In the genomic region with DNA sequence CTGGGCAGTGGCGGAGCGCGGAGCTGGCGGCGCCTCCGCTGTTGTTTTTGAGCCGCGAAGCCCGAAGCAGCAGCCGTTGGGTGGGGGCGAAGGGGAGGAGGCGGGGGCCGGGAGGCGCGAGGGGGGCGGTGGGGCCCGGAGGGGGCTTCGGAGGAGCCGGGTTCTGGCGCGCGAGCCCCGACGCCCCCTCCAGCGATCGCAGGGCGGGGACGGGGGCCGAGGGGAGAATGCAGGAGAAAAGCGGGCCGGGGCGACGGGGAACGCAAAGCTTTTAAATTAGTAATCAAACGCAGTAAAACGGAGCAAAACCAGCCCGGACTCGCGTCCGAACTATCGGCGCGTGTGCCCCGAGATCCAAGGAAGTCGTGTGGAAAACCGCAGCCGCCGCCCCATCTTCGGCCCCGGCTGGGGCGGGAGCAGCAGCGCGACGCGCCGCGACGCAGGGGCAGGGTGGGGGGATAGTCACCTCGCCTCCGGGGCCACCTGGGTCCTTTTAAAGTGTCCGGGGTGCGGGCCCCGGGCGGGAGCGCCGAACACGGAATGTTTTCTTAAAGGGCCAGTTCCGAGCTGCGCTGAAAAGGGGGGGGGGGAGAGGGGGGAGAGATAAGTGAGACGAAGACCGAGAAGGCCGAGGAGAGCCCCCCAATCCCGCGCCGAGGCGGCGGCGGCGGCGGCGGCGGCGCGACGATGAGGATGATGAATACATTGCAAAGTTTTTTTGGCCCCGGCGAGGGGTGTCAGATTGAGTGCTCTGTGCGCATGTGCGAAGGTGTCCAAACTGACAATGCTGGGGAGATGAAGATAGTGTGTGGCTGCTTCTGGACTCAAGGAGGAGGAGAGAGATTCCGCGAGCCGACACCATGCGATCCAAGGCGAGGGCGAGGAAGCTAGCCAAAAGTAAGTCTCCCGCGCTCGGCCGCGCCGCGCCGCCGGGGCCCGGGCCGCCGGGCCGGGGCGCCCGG, we compare ENCODE assay signal across 8 cellular contexts. TPM values are rescaled to one million over a fixed set of nuclear protein-coding genes. Genes with fewer than 3 reads are reported as not detected.
A peak's percentile ranks its signal among the peaks of the same experiment; 100 is the strongest.
DNase-seq lines count a peak whose midpoint lies in the region; ATAC-seq and TF ChIP-seq lines count a peak whose summit lies in the region.

Gene PRDM16, plus strand, starts transcription at position 804 of the 962 bp plus-strand sequence. Its CDS starts 57 bp downstream, at position 861.

- peak; percentile 83 for DNase-seq in AG08396 (ENCODE audit: low spot score)
- DNase-seq in IMR-90: peak; percentile 3
- peak; percentile 59 for DNase-seq in astrocyte of the spinal cord (ENCODE audit: low read depth, low spot score)
- DNase-seq in stimulated activated CD4-positive, alpha-beta T cell treated with anti-CD3 and anti-CD28 coated beads, Interleukin-12 subunit alpha, Interleukin-12 subunit beta, amount 100 ng/mL, for 24 hours (ENCODE audit: low read depth in 2 of 2): peak; percentile 6 to 26
- DNase-seq in COLO829 (ENCODE audit: low spot score): no peak
- no peak for DNase-seq in KBM-7

- no peak within 1 kb of the TSS for H3K56ac ChIP-seq in IMR-90 (ENCODE audit: extremely low read depth, insufficient read depth, low read length)

- peak within 1 kb of the TSS; percentile 75; the same call in 1 of the 2 replicates for H3K4me2 ChIP-seq in IMR-90 (ENCODE audit: low read depth, low read length)

- BruUV-seq in IMR-90 (replicated peaks; lab: Mats Ljungman, UMichigan): no TSS peak

- no peak within 1 kb of the TSS for H3K4ac ChIP-seq in IMR-90 (ENCODE audit: low read depth, low read length)

- no peak for TF ChIP-seq POLR2A in IMR-90 (IDR thresholded peaks at IDR 0.05; ENCODE audit: low read depth, low read length)

- H3K27ac ChIP-seq in IMR-90 (ENCODE audit: insufficient read depth, low read length) (no peak within 1 kb of the TSS), iPS-20b (ENCODE audit: low read length) (no peak within 1 kb of the TSS)

- no peak within 1 kb of the TSS for H2BK20ac ChIP-seq in IMR-90 (ENCODE audit: low read depth, low read length)

- H3K36me3 ChIP-seq in IMR-90 (ENCODE audit: control insufficient read depth, insufficient read depth, low read length) (no peaks in the 10 kb centered on the region), iPS-20b (ENCODE audit: insufficient read depth, low read depth, low read length) (no peaks in the 10 kb centered on the region)

- no peak within 1 kb of the TSS for H2BK5ac ChIP-seq in IMR-90 (ENCODE audit: low read depth, low read length, poor library complexity, severe bottlenecking)

- CTCF ChIA-PET in IMR-90 (lab: Yijun Ruan, JAX): no interaction called here

- no peak within 1 kb of the TSS for H2AK5ac ChIP-seq in IMR-90 (ENCODE audit: low read depth, low read length)

- H4K20me1 ChIP-seq in IMR-90 (ENCODE audit: insufficient read depth, low read length): no peaks in the 10 kb centered on the region

- peaks cover 2% of the 10 kb centered on the region; the same call in 1 of the 2 replicates for H3K4me1 ChIP-seq in IMR-90 (ENCODE audit: control insufficient read depth, insufficient read depth, low read length)
- peaks cover 9% of the 10 kb centered on the region; the same call in 1 of the 2 replicates for H3K4me1 ChIP-seq in iPS-20b (ENCODE audit: insufficient read depth, low read length)

- H2BK120ac ChIP-seq in IMR-90 (ENCODE audit: low read depth, low read length): no peak within 1 kb of the TSS

- no peaks in the 10 kb centered on the region for H3K79me1 ChIP-seq in IMR-90 (ENCODE audit: low read depth in 1 of 2, low read length in 2 of 2)

- no peak within 1 kb of the TSS for H3K9ac ChIP-seq in IMR-90 (ENCODE audit: low read depth, low read length)
- no peak within 1 kb of the TSS for H3K9ac ChIP-seq in iPS-20b (ENCODE audit: low read depth, low read length)

- H3K14ac ChIP-seq in IMR-90 (replicated peaks; ENCODE audit: low read depth, low read length): no peak within 1 kb of the TSS

- dilution Hi-C loops in IMR-90 (cut with HindIII; ENCODE audit: low sequenced_read_pairs, unreplicated experiment): no loop called here

- H4K5ac ChIP-seq in IMR-90 (ENCODE audit: low read depth, low read length): no peak within 1 kb of the TSS

- H2AFZ ChIP-seq in IMR-90 (replicated peaks; ENCODE audit: low read length, poor library complexity): peak within 1 kb of the TSS; percentile 74

- H3K27me3 ChIP-seq in IMR-90 (ENCODE audit: control insufficient read depth, insufficient read depth, low read length): peaks cover 78% of the 10 kb centered on the region
- H3K27me3 ChIP-seq in iPS-20b (ENCODE audit: insufficient read depth, low read length): peaks cover 95% of the 10 kb centered on the region

- H2AK9ac ChIP-seq in IMR-90 (replicated peaks; ENCODE audit: low read depth, low read length, poor library complexity): no peak within 1 kb of the TSS

- POLR2A ChIA-PET in IMR-90 (lab: Charles Lee; ENCODE audit: unreplicated experiment): no interaction called here

- no peaks in the 10 kb centered on the region for H3K9me1 ChIP-seq in IMR-90 (ENCODE audit: insufficient read depth, low read length)

- H3K4me3 ChIP-seq in IMR-90 (ENCODE audit: insufficient read depth, low read depth, low read length) (peak within 1 kb of the TSS; percentile 48), astrocyte of the spinal cord (ENCODE audit: low read depth, low read length) (peak within 1 kb of the TSS; percentile 46), iPS-20b (ENCODE audit: low read length) (peak within 1 kb of the TSS; percentile 56; the same call in 1 of the 2 replicates)

- TF ChIP-seq RAD21 in IMR-90 (IDR thresholded peaks at IDR 0.05; ENCODE audit: low read length): no peak

- no peak within 1 kb of the TSS for H3K18ac ChIP-seq in IMR-90 (ENCODE audit: low read depth, low read length)

- intact Hi-C loops in IMR-90 (cut with micrococcal nuclease): loop anchor here (1.0 to 10.0 kb wide), 2 partner anchors 246 to 356 kb away; no protein-coding TSS in a partner anchor

- H4K8ac ChIP-seq in IMR-90 (ENCODE audit: low read depth in 2 of 2, low read length in 2 of 2): no peak within 1 kb of the TSS

- no peak within 1 kb of the TSS for H4K91ac ChIP-seq in IMR-90 (ENCODE audit: insufficient read depth, low read depth, low read length)

- H2BK15ac ChIP-seq in IMR-90 (ENCODE audit: low read depth, low read length): no peak within 1 kb of the TSS

- H3K9me3 ChIP-seq in IMR-90 (ENCODE audit: control insufficient read depth, insufficient read depth, low read length) (no peaks in the 10 kb centered on the region), iPS-20b (ENCODE audit: insufficient read depth, low read depth, low read length) (no peaks in the 10 kb centered on the region; the same call in 1 of the 2 replicates)

- 2% methylated on average over 46 of the region's 110 CpGs; no CpG with 5 or more reads in 1 of the 2 experiments for WGBS in IMR-90 (ENCODE audit: extremely low coverage in 2 of 2, insufficient read length in 1 of 2), 2 experiments

- no peak for TF ChIP-seq CTCF in IMR-90 (conservative IDR thresholded peaks at IDR 0.05; ENCODE audit: low read depth, low read length)
- TF ChIP-seq CTCF in astrocyte of the spinal cord (IDR thresholded peaks at IDR 0.05; ENCODE audit: low read depth, low read length): no peak

- H3K23ac ChIP-seq in IMR-90 (ENCODE audit: low read depth, low read length): no peak within 1 kb of the TSS

- in situ Hi-C loops in IMR-90 (cut with MboI; ENCODE audit: low sequenced_read_pairs): loop anchor here (25.0 kb wide), 1 partner anchor 631 kb away; no protein-coding TSS in a partner anchor
- in situ Hi-C loops in astrocyte of the spinal cord (cut with HindIII; ENCODE audit: low sequenced_read_pairs): loop anchor here (25.0 kb wide), 1 partner anchor 344 kb away; no protein-coding TSS in a partner anchor
- in situ Hi-C loops in KBM-7 (cut with MboI; ENCODE audit: low pct_unique_long_range_greater_than_20kb, low sequenced_read_pairs): no loop called here

- peak; percentile 8; the same call in 1 of the 2 replicates for ATAC-seq in IMR-90 (ENCODE audit: low read depth)
- no peak for ATAC-seq in activated CD4-positive, CD25-positive, alpha-beta regulatory T cell treated with anti-CD3 and anti-CD28 coated beads, Interleukin-2, amount 50 U/mL, for 24 hours

TF ChIP-seq in IMR-90, 13 proteins besides CTCF, POLR2A, EP300 and RAD21 (continues in another document):
- TF ChIP-seq MAFK (IDR thresholded peaks at IDR 0.05; ENCODE audit: low read depth, low read length) (no peak), FOS (IDR thresholded peaks at IDR 0.05; ENCODE audit: low read depth, low read length) (no peak), CEBPB (IDR thresholded peaks at IDR 0.05; ENCODE audit: low read depth, low read length) (no peak), BHLHE40 (IDR thresholded peaks at IDR 0.05; ENCODE audit: low read depth, low read length) (no peak), MAZ (IDR thresholded peaks at IDR 0.05; ENCODE audit: borderline replicate concordance, low read depth, low read length) (no peak), RCOR1 (IDR thresholded peaks at IDR 0.05; ENCODE audit: insufficient replicate concordance, low read length) (no peak), NFE2L2 (IDR thresholded peaks at IDR 0.05; ENCODE audit: low read depth, low read length) (no peak), ELK1 (IDR thresholded peaks at IDR 0.05; ENCODE audit: borderline replicate concordance, low read depth, low read length) (no peak), MXI1 (IDR thresholded peaks at IDR 0.05; ENCODE audit: borderline replicate concordance, low read depth, low read length) (no peak), RFX5 (IDR thresholded peaks at IDR 0.05; ENCODE audit: low read depth, low read length) (no peak), CHD1 (IDR thresholded peaks at IDR 0.05; ENCODE audit: low read depth, low read length) (no peak)
- TF ChIP-seq, protein P1, sequence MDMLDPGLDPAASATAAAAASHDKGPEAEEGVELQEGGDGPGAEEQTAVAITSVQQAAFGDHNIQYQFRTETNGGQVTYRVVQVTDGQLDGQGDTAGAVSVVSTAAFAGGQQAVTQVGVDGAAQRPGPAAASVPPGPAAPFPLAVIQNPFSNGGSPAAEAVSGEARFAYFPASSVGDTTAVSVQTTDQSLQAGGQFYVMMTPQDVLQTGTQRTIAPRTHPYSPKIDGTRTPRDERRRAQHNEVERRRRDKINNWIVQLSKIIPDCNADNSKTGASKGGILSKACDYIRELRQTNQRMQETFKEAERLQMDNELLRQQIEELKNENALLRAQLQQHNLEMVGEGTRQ (IDR thresholded peaks at IDR 0.05; ENCODE audit: low read depth, low read length): no peak

RNA-seq across cellular contexts. Expression of gene PRDM16, which starts in this region (rescaled TPM):
- not detected in 2 replicates for total RNA-seq in IMR-90 (2012; rRNA removed)
- polyA plus RNA-seq in IMR-90 (2012; rRNA removed): 0.02 and 0.06 TPM in 2 replicates
- polyA plus RNA-seq in IMR-90 (2012; cell fraction: cytosol; rRNA removed): 0.01 TPM in 2 replicates
- 0.03 and 0.05 TPM in 2 replicates for polyA plus RNA-seq in IMR-90 (2012; cell fraction: nucleus; rRNA removed; ENCODE audit: low replicate concordance)

Comparison
In these comparisons a context has a peak if more than half of its experiments do, and no peak if none do; other contexts are left out.
1. Peak in DNase-seq, ATAC-seq, H3K4me3 ChIP-seq and H3K4me2 ChIP-seq in IMR-90; RNA of the gene not detected or under 1 TPM.
2. DNase-seq: peak in AG08396 (single experiment), astrocyte of the spinal cord (single experiment) and stimulated activated CD4-positive, alpha-beta T cell treated with anti-CD3 and anti-CD28 coated beads, Interleukin-12 subunit alpha, Interleukin-12 subunit beta, amount 100 ng/mL, for 24 hours (2 of 2); none in COLO829 (single experiment) and KBM-7 (single experiment).
3. Peak in every context shown above with its lines, with median percentiles within 50 percentile points of each other: H3K4me3 ChIP-seq.